21 cellular contexts compared by ENCODE assay signal in the genomic region with DNA sequence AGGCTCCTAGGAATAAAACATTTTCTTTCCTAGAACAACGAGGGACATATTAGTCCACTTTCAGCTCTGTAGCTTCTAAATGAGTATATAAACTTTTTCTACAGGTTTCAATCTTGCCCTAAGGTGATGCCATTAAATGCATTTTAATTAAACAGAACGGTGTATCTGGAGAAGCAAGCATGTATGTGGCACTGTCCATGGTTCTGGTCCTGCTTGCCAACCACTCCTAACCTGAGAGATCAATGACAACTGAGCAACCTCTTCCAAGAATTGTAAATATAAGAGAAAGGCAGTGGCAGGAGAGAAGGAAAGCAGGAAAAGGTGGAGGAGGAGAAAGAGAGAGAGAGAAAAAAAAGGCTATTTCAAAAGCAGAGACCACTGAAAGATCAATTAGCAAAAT.
DNase-seq lines count a peak whose midpoint lies in the region; ATAC-seq and TF ChIP-seq lines count a peak whose summit lies in the region.
"Had no signal": no experiment of that assay in that cellular context is flagged by ENCODE, and none has a peak within 500 bp of the region (broad histone marks: within the 10 kb centered on the region; RNA-seq: fewer than 3 reads in every experiment).

No MANE protein-coding gene starts in this region.

- H3K27ac ChIP-seq in cardiac muscle cell = no peak overlapping the region
- no peak overlapping the region for H3K27ac ChIP-seq in left ventricle myocardium inferior (replicated peaks)
- no peak overlapping the region for H3K27ac ChIP-seq in foreskin keratinocyte
- H3K27ac ChIP-seq in naive thymus-derived CD4-positive, alpha-beta T cell (ENCODE audit: low read depth, low read length) = no peak overlapping the region
- H3K27ac ChIP-seq: C4-2B, heart left ventricle, KMS-11, lower lobe of right lung, right atrium auricular region, WERI-Rb-1 had no signal

- POLR2A ChIA-PET in naive thymus-derived CD4-positive, alpha-beta T cell (lab: Charles Lee) = no interaction called here

- H3K27me3 ChIP-seq in cardiac muscle cell (peaks cover 16% of the 10 kb centered on the region), left ventricle myocardium inferior (ENCODE audit: low read depth) (peaks cover 35% of the 10 kb centered on the region), foreskin keratinocyte (peaks cover 25% of the 10 kb centered on the region)
- H3K27me3 ChIP-seq in naive thymus-derived CD4-positive, alpha-beta T cell (ENCODE audit: control insufficient read depth in 2 of 2, insufficient read depth in 2 of 2, low read length in 2 of 2) = no peaks in the 10 kb centered on the region
- H3K27me3 ChIP-seq: right atrium auricular region had no signal

- H3K27me3 Mint-ChIP-seq in naive thymus-derived CD4-positive, alpha-beta T cell = peaks cover 39 to 62% (median 50%) of the 10 kb centered on the region in 5 donors

- no peaks in the 10 kb centered on the region for H3K9me3 ChIP-seq in cardiac muscle cell (ENCODE audit: low read depth)
- peaks cover 11% of the 10 kb centered on the region for H3K9me3 ChIP-seq in left ventricle myocardium inferior (replicated peaks)
- H3K9me3 ChIP-seq in naive thymus-derived CD4-positive, alpha-beta T cell (ENCODE audit: control insufficient read depth in 2 of 3, low read length in 3 of 3) = no peaks in the 10 kb centered on the region

- no peaks in the 10 kb centered on the region for H3K4me1 Mint-ChIP-seq in naive thymus-derived CD4-positive, alpha-beta T cell
- H3K4me1 Mint-ChIP-seq: immature natural killer cell had no signal

- no peaks in the 10 kb centered on the region for H3K36me3 ChIP-seq in cardiac muscle cell
- H3K36me3 ChIP-seq in left ventricle myocardium inferior = no peaks in the 10 kb centered on the region
- H3K36me3 ChIP-seq in naive thymus-derived CD4-positive, alpha-beta T cell (ENCODE audit: control insufficient read depth in 2 of 3, insufficient read depth in 3 of 3, low read length in 3 of 3) = no peaks in the 10 kb centered on the region
- H3K36me3 ChIP-seq: heart left ventricle, lower lobe of right lung, right atrium auricular region, WERI-Rb-1 had no signal

- intact Hi-C loops in left ventricle myocardium inferior (cut with micrococcal nuclease) = no loop called here
- intact Hi-C loops in naive thymus-derived CD4-positive, alpha-beta T cell (cut with micrococcal nuclease) = no loop called here

- H3K4me1 ChIP-seq in cardiac muscle cell (ENCODE audit: low read depth) (no peaks in the 10 kb centered on the region), left ventricle myocardium inferior (no peaks in the 10 kb centered on the region), foreskin keratinocyte (no peaks in the 10 kb centered on the region)
- no peaks in the 10 kb centered on the region for H3K4me1 ChIP-seq in naive thymus-derived CD4-positive, alpha-beta T cell (ENCODE audit: control insufficient read depth in 2 of 2, insufficient read depth in 2 of 2, low read length in 2 of 2)
- H3K4me1 ChIP-seq: heart left ventricle, lower lobe of right lung, right atrium auricular region had no signal

- H3K4me3 ChIP-seq in cardiac muscle cell (no peak overlapping the region), left ventricle myocardium inferior (no peak overlapping the region)
- no peak overlapping the region for H3K4me3 ChIP-seq in naive thymus-derived CD4-positive, alpha-beta T cell (ENCODE audit: low read length)
- H3K4me3 ChIP-seq: heart left ventricle, lower lobe of right lung, right atrium auricular region had no signal

- no peak overlapping the region for H3K4me3 Mint-ChIP-seq in naive thymus-derived CD4-positive, alpha-beta T cell
- H3K4me3 Mint-ChIP-seq: immature natural killer cell had no signal

- CTCF ChIA-PET in naive thymus-derived CD4-positive, alpha-beta T cell (lab: Charles Lee) = no interaction called here

- ATAC-seq in foreskin keratinocyte = peak; percentile 39
- ATAC-seq in naive thymus-derived CD4-positive, alpha-beta T cell = no peak
- ATAC-seq: heart left ventricle, lower lobe of right lung, Panc1 had no signal

- peaks cover 0 to 3% (median 0%) of the 10 kb centered on the region in 5 donors for H3K36me3 Mint-ChIP-seq in naive thymus-derived CD4-positive, alpha-beta T cell
- H3K36me3 Mint-ChIP-seq: immature natural killer cell had no signal

- TF ChIP-seq CTCF in cardiac muscle cell (IDR thresholded peaks at IDR 0.05; ENCODE audit: low read depth, low read length) = no peak
- TF ChIP-seq CTCF in left ventricle myocardium inferior (IDR thresholded peaks at IDR 0.05; ENCODE audit: borderline replicate concordance) = no peak
- no peak for TF ChIP-seq CTCF in foreskin keratinocyte (conservative IDR thresholded peaks at IDR 0.05)

- H3K27ac Mint-ChIP-seq in naive thymus-derived CD4-positive, alpha-beta T cell = no peak overlapping the region
- H3K27ac Mint-ChIP-seq: immature natural killer cell had no signal

- peaks cover 0 to 18% (median 4%) of the 10 kb centered on the region in 11 donors for H3K9me3 Mint-ChIP-seq in naive thymus-derived CD4-positive, alpha-beta T cell

- DNase-seq in cardiac muscle cell (ENCODE audit: low read depth in 1 of 2, low spot score in 1 of 2) = peak; percentile 23 to 52
- no peak for DNase-seq in left ventricle myocardium inferior
- DNase-seq in astrocyte of the hippocampus (ENCODE audit: low read depth, low spot score) = peak; percentile 51
- no peak for DNase-seq in foreskin keratinocyte
- no peak for DNase-seq in AG08395 (ENCODE audit: low spot score)
- DNase-seq in stimulated activated CD4-positive, alpha-beta T cell treated with anti-CD3 and anti-CD28 coated beads, Interleukin-2, amount 100 ng/mL, for 48 hours = no peak
- no peak for DNase-seq in NCI-H1930 (lab: John Stamatoyannopoulos, UW)
- no peak for DNase-seq in naive thymus-derived CD4-positive, alpha-beta T cell
- DNase-seq: activated gamma-delta T cell; GOT3; heart left ventricle; immature natural killer cell; lower lobe of right lung; NCI-H2029 treated with DMSO at 0.1 percent for 48 hours; stimulated activated CD4-positive, alpha-beta T cell treated with anti-CD3 and anti-CD28 coated beads, Interleukin-15, amount 100 ng/mL, for 24 hours; T-helper 2 cell; WERI-Rb-1 had no signal

Comparison
In these comparisons a context has a peak if more than half of its experiments do, and no peak if none do; other contexts are left out.
1. DNase-seq: peak in cardiac muscle cell (2 of 2) and astrocyte of the hippocampus (single experiment); none in left ventricle myocardium inferior (single experiment), foreskin keratinocyte (0 of 2), AG08395 (single experiment), stimulated activated CD4-positive, alpha-beta T cell treated with anti-CD3 and anti-CD28 coated beads, Interleukin-2, amount 100 ng/mL, for 48 hours (0 of 2), NCI-H1930 (0 of 2) and naive thymus-derived CD4-positive, alpha-beta T cell (0 of 9).